Comparison of ENCODE assay signal across 1 cellular context in genomic region chr6:118896339-118897136, GRCh38.
TF ChIP-seq lines count a peak whose summit lies in the region.

No MANE protein-coding gene starts in this region.

TF ChIP-seq in HEK293, 187 proteins besides CTCF, POLR2A, EP300 and RAD21 (continued from another document):
- 0 out of 2 replicates have a peak, but pooled peaks have one; percentile 29 for TF ChIP-seq INSM2 (tag by site-specific recombination; IDR thresholded peaks at IDR 0.05)
- TF ChIP-seq ZNF76 (tag by site-specific recombination; IDR thresholded peaks at IDR 0.05; ENCODE audit: borderline replicate concordance, low read depth), result no peak
- peak; percentile 81; the same call in 1 of the 2 replicates for TF ChIP-seq ZNF600 (tag by site-specific recombination; IDR thresholded peaks at IDR 0.05)
- TF ChIP-seq TCF7L2 (IDR thresholded peaks at IDR 0.05; ENCODE audit: borderline replicate concordance, low read depth, low read length), result no peak
- TF ChIP-seq MEIS1 (CRISPR knock-in tag; IDR thresholded peaks at IDR 0.05; ENCODE audit: borderline replicate concordance), result no peak
- TF ChIP-seq WT1 (tag by site-specific recombination; IDR thresholded peaks at IDR 0.05), result no peak
- TF ChIP-seq ZNF639 (tag by site-specific recombination; IDR thresholded peaks at IDR 0.05), result 0 out of 2 replicates have a peak, but pooled peaks have one; percentile 41
- no peak for TF ChIP-seq GFI1B (tag by site-specific recombination; IDR thresholded peaks at IDR 0.05)
- TF ChIP-seq ZNF660 (tag by site-specific recombination; IDR thresholded peaks at IDR 0.05), result peak; percentile 64; the same call in 1 of the 2 replicates
- TF ChIP-seq ZNF623 (tag by site-specific recombination; IDR thresholded peaks at IDR 0.05), result no peak
- 0 out of 2 replicates have a peak, but pooled peaks have one; percentile 25 for TF ChIP-seq ZNF664 (tag by site-specific recombination; IDR thresholded peaks at IDR 0.05)
- 0 out of 2 replicates have a peak, but pooled peaks have one; percentile 6 for TF ChIP-seq IKZF3 (tag by site-specific recombination; IDR thresholded peaks at IDR 0.05)
- TF ChIP-seq ZNF610 (tag by site-specific recombination; IDR thresholded peaks at IDR 0.05; ENCODE audit: borderline replicate concordance), result no peak
- no peak for TF ChIP-seq ZBTB8A (tag by site-specific recombination; IDR thresholded peaks at IDR 0.05)
- no peak for TF ChIP-seq ZEB2 (tag by site-specific recombination; IDR thresholded peaks at IDR 0.05)
- TF ChIP-seq ZNF561 (tag by site-specific recombination; IDR thresholded peaks at IDR 0.05; ENCODE audit: borderline replicate concordance), result peak; percentile 58; the same call in 1 of the 2 replicates
- peak; percentile 22; the same call in 1 of the 2 replicates for TF ChIP-seq ZBTB44 (tag by site-specific recombination; IDR thresholded peaks at IDR 0.05)
- TF ChIP-seq KLF8 (tag by site-specific recombination; IDR thresholded peaks at IDR 0.05), result 0 out of 2 replicates have a peak, but pooled peaks have one; percentile 17
